ENCODE assay signal across 17 cellular contexts in genomic region chr5:53173083-53173482, GRCh38.
"Had no signal": no experiment of that assay in that cellular context is flagged by ENCODE, and none has a peak within 500 bp of the region (broad histone marks: within the 10 kb centered on the region; RNA-seq: fewer than 3 reads in every experiment).

No MANE protein-coding gene starts in this region.

- H3K4me1 Mint-ChIP-seq: activated B cell treated with CpG ODN at 0.5 μM for 24 hours; activated T-helper 17 cell treated with anti-CD3 and anti-CD28 coated beads, Interleukin-2, amount 50 U/mL, for 72 hours had no signal

- ATAC-seq: activated T-helper 17 cell treated with anti-CD3 and anti-CD28 coated beads, Interleukin-2, amount 50 U/mL, for 72 hours; body of pancreas; right cardiac atrium; stimulated activated naive CD8-positive, alpha-beta T cell treated with anti-CD3 and anti-CD28 coated beads, Interleukin-15, Interleukin-2, amounts not matched to agents 100 U/mL and 50 U/mL, for 24 hours had no signal

- DNase-seq: activated B cell treated with CpG ODN at 0.5 μM for 24 hours; activated CD4-positive, alpha-beta memory T cell treated with anti-CD3 and anti-CD28 coated beads for 36 hours; activated CD4-positive, alpha-beta T cell treated with anti-CD3 and anti-CD28 coated beads for 4 hours; activated naive CD4-positive, alpha-beta T cell treated with Interleukin-2 at 50 U/mL for 16 hours; body of pancreas; caudate nucleus; endodermal cell; erythroblast; midbrain; nephron progenitor cell; nucleus accumbens; right cardiac atrium; stimulated activated naive CD8-positive, alpha-beta T cell treated with anti-CD3 and anti-CD28 coated beads, Interleukin-15, Interleukin-2, amounts not matched to agents 100 U/mL and 50 U/mL, for 24 hours had no signal

- H3K4me1 ChIP-seq: body of pancreas, vagina had no signal

- H3K9me3 ChIP-seq: body of pancreas, tibial nerve, vagina had no signal

- H3K4me3 ChIP-seq: body of pancreas, tibial nerve, vagina had no signal

- H3K27ac ChIP-seq: body of pancreas, tibial nerve, vagina had no signal

- H3K36me3 Mint-ChIP-seq: activated CD4-positive, alpha-beta memory T cell treated with anti-CD3 and anti-CD28 coated beads for 36 hours had no signal

- H3K27me3 ChIP-seq: body of pancreas, tibial nerve, vagina had no signal

- H3K36me3 ChIP-seq: tibial nerve, vagina had no signal

- H3K9me3 Mint-ChIP-seq: activated CD4-positive, alpha-beta memory T cell treated with anti-CD3 and anti-CD28 coated beads for 36 hours; activated T-helper 17 cell treated with anti-CD3 and anti-CD28 coated beads, Interleukin-2, amount 50 U/mL, for 72 hours; T-helper 2 cell treated with Interferon-gamma antibody and Interleukin-4, amounts not matched to agents 5 μg/mL and 100 μg/mL, for 36 hours had no signal

- H3K4me3 Mint-ChIP-seq: activated B cell treated with CpG ODN at 0.5 μM for 24 hours; activated CD4-positive, alpha-beta memory T cell treated with anti-CD3 and anti-CD28 coated beads for 36 hours; activated T-helper 17 cell treated with anti-CD3 and anti-CD28 coated beads, Interleukin-2, amount 50 U/mL, for 72 hours; endodermal cell; nephron progenitor cell; T-helper 2 cell treated with Interferon-gamma antibody and Interleukin-4, amounts not matched to agents 5 μg/mL and 100 μg/mL, for 36 hours had no signal

- H3K27me3 Mint-ChIP-seq: activated CD4-positive, alpha-beta memory T cell treated with anti-CD3 and anti-CD28 coated beads for 36 hours had no signal
